Comparison of ENCODE assay signal across 1 cellular context in genomic region chr16:74607967-74608356, GRCh38.
TF ChIP-seq lines count a peak whose summit lies in the region.

No MANE protein-coding gene starts in this region.

TF ChIP-seq in GM12878, 131 proteins besides CTCF, POLR2A, EP300 and RAD21:
- TF ChIP-seq SMC3 (IDR thresholded peaks at IDR 0.05; ENCODE audit: borderline replicate concordance, low read length) (no peak), ESRRA (IDR thresholded peaks at IDR 0.05; ENCODE audit: low read length) (no peak), NR2C2 (IDR thresholded peaks at IDR 0.05; ENCODE audit: borderline replicate concordance, control insufficient read depth, insufficient read length, low read depth) (no peak), DPF2 (IDR thresholded peaks at IDR 0.05) (no peak), TBL1XR1 (IDR thresholded peaks at IDR 0.05; ENCODE audit: low read depth, low read length) (no peak), SMAD5 (IDR thresholded peaks at IDR 0.05; ENCODE audit: low read depth) (no peak), MXI1 (IDR thresholded peaks at IDR 0.05; ENCODE audit: low read depth, low read length) (no peak), ETV6 (conservative IDR thresholded peaks at IDR 0.05 in 1 of 2, IDR thresholded peaks at IDR 0.05 in 1 of 2; ENCODE audit: borderline replicate concordance in 1 of 2, low read depth in 1 of 2) (no peak), TARDBP (IDR thresholded peaks at IDR 0.05; ENCODE audit: borderline replicate concordance) (no peak), PML (IDR thresholded peaks at IDR 0.05; ENCODE audit: low read length) (no peak), POU2F2 (IDR thresholded peaks at IDR 0.05; ENCODE audit: borderline replicate concordance, low read depth, low read length) (no peak), CREB1 (IDR thresholded peaks at IDR 0.05; ENCODE audit: low read depth) (no peak)
